Comparison of ENCODE assay signal across 1 cellular context in the genomic region with DNA sequence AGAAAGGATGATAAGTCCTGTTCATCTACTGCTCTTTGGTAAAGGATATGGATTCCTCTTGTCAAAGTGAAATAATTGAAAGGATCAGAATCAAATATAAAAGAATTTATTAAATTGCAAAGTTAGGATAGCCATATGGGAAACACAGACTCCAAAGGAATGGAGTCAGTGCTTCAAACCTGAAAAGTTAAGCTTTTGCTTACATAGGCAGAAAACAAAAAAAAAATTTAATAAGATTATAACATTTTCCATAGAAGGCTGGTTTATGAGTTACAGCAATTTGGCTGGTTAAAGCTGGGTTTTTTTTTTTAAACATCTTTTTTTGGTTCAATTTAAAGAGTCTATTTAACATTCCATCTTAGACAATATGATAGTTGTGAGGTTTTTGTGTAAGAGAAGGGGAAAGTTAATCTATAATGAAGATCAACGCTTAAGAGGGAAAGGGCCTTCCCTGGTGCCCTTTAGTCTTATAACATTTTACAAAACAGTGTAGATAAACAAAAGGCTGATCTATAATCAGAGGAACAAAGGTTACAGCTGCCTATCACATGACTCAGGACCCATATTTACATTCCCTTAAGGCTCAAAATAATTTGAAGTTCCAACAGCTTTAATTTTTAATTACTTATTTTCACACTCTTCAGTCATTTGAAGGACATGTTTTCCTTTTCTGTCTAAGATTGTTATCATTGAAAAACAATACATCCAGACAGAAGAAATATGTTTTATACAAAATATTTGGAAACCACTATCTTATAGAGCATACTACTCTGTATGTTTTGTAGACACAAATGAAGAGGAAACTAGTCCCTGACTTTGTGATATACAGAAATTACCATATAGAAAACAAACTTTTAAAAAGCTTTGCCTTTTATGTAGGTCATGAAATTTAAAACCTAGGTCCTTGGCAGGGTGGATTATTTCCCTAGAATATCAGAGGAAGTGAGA.
TF ChIP-seq lines count a peak whose summit lies in the region.

No MANE protein-coding gene starts in this region.

TF ChIP-seq in HepG2, 621 proteins besides CTCF, POLR2A, EP300 and RAD21 (continued from another document and continues in another):
- TF ChIP-seq, protein P1, sequence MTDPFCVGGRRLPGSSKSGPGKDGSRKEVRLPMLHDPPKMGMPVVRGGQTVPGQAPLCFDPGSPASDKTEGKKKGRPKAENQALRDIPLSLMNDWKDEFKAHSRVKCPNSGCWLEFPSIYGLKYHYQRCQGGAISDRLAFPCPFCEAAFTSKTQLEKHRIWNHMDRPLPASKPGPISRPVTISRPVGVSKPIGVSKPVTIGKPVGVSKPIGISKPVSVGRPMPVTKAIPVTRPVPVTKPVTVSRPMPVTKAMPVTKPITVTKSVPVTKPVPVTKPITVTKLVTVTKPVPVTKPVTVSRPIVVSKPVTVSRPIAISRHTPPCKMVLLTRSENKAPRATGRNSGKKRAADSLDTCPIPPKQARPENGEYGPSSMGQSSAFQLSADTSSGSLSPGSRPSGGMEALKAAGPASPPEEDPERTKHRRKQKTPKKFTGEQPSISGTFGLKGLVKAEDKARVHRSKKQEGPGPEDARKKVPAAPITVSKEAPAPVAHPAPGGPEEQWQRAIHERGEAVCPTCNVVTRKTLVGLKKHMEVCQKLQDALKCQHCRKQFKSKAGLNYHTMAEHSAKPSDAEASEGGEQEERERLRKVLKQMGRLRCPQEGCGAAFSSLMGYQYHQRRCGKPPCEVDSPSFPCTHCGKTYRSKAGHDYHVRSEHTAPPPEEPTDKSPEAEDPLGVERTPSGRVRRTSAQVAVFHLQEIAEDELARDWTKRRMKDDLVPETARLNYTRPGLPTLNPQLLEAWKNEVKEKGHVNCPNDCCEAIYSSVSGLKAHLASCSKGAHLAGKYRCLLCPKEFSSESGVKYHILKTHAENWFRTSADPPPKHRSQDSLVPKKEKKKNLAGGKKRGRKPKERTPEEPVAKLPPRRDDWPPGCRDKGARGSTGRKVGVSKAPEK (CRISPR knock-in tag; IDR thresholded peaks at IDR 0.05; ENCODE audit: borderline replicate concordance), result no peak
- TF ChIP-seq YEATS2 (CRISPR knock-in tag; IDR thresholded peaks at IDR 0.05; ENCODE audit: borderline replicate concordance) (no peak), ZMYM4 (CRISPR knock-in tag; IDR thresholded peaks at IDR 0.05) (peak; percentile 52; the same call in 1 of the 2 replicates), NFKBIZ (CRISPR knock-in tag; IDR thresholded peaks at IDR 0.05) (no peak), ZBTB4 (CRISPR knock-in tag; IDR thresholded peaks at IDR 0.05; ENCODE audit: borderline replicate concordance) (no peak), ZNF256 (CRISPR knock-in tag; conservative IDR thresholded peaks at IDR 0.05) (no peak), CEBPG (CRISPR knock-in tag; IDR thresholded peaks at IDR 0.05) (peak; percentile 41; the same call in 1 of the 2 replicates), ZKSCAN5 (CRISPR knock-in tag; IDR thresholded peaks at IDR 0.05) (no peak), ZNF747 (CRISPR knock-in tag; IDR thresholded peaks at IDR 0.05; ENCODE audit: borderline replicate concordance) (no peak), ZNF891 (CRISPR knock-in tag; IDR thresholded peaks at IDR 0.05) (no peak), YY1 (IDR thresholded peaks at IDR 0.05; ENCODE audit: insufficient read depth, insufficient replicate concordance, low read depth, low read length) (no peak), PPARG (CRISPR knock-in tag; conservative IDR thresholded peaks at IDR 0.05) (peak; percentile 97), DMAP1 (CRISPR knock-in tag; IDR thresholded peaks at IDR 0.05) (no peak), POGZ (CRISPR knock-in tag; IDR thresholded peaks at IDR 0.05) (peak; percentile 65), AGO2 (optimal IDR thresholded peaks at IDR 0.05; ENCODE audit: low read depth, low read length) (no peak), USF2 (IDR thresholded peaks at IDR 0.05; ENCODE audit: low read depth, low read length) (peak; percentile 30; the same call in 1 of the 2 replicates), USF2 (CRISPR knock-in tag; IDR thresholded peaks at IDR 0.05; ENCODE audit: borderline replicate concordance) (peak; percentile 73; the same call in 1 of the 2 replicates), ZNF709 (CRISPR knock-in tag; IDR thresholded peaks at IDR 0.05) (no peak), ARNTL (CRISPR knock-in tag; IDR thresholded peaks at IDR 0.05) (no peak), HNRNPUL1 (IDR thresholded peaks at IDR 0.05; ENCODE audit: low read depth, low read length) (peak; percentile 73), ADNP (CRISPR knock-in tag; IDR thresholded peaks at IDR 0.05) (no peak), SUZ12 (IDR thresholded peaks at IDR 0.05; ENCODE audit: low read depth, low read length) (no peak), ZMAT5 (CRISPR knock-in tag; IDR thresholded peaks at IDR 0.05; ENCODE audit: borderline replicate concordance, low read depth) (no peak), ZNF280B (CRISPR knock-in tag; IDR thresholded peaks at IDR 0.05; ENCODE audit: borderline replicate concordance) (no peak), ATF7-NPFF (CRISPR knock-in tag; IDR thresholded peaks at IDR 0.05; ENCODE audit: low read depth) (no peak), MBD4 (IDR thresholded peaks at IDR 0.05; ENCODE audit: borderline replicate concordance, low read length) (peak; percentile 29; the same call in 1 of the 2 replicates), MYC (CRISPR knock-in tag; IDR thresholded peaks at IDR 0.05; ENCODE audit: borderline replicate concordance) (no peak), ONECUT2 (CRISPR knock-in tag; IDR thresholded peaks at IDR 0.05) (peak; percentile 63; the same call in 1 of the 2 replicates), JUN (CRISPR knock-in tag; IDR thresholded peaks at IDR 0.05) (0 out of 2 replicates have a peak, but pooled peaks have one; percentile 45), SOX5 (CRISPR knock-in tag; IDR thresholded peaks at IDR 0.05; ENCODE audit: borderline replicate concordance) (peak; percentile 95), ZNF766 (CRISPR knock-in tag; IDR thresholded peaks at IDR 0.05; ENCODE audit: borderline replicate concordance) (no peak), TBX3 (IDR thresholded peaks at IDR 0.05; ENCODE audit: borderline replicate concordance) (peak; percentile 90), ZNF644 (CRISPR knock-in tag; IDR thresholded peaks at IDR 0.05; ENCODE audit: low read depth) (0 out of 2 replicates have a peak, but pooled peaks have one; percentile 31), HOXA5 (CRISPR knock-in tag; IDR thresholded peaks at IDR 0.05) (no peak)
- TF ChIP-seq, protein P2, sequence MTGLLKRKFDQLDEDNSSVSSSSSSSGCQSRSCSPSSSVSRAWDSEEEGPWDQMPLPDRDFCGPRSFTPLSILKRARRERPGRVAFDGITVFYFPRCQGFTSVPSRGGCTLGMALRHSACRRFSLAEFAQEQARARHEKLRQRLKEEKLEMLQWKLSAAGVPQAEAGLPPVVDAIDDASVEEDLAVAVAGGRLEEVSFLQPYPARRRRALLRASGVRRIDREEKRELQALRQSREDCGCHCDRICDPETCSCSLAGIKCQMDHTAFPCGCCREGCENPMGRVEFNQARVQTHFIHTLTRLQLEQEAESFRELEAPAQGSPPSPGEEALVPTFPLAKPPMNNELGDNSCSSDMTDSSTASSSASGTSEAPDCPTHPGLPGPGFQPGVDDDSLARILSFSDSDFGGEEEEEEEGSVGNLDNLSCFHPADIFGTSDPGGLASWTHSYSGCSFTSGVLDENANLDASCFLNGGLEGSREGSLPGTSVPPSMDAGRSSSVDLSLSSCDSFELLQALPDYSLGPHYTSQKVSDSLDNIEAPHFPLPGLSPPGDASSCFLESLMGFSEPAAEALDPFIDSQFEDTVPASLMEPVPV (CRISPR knock-in tag; IDR thresholded peaks at IDR 0.05), result no peak
- TF ChIP-seq, protein P3, sequence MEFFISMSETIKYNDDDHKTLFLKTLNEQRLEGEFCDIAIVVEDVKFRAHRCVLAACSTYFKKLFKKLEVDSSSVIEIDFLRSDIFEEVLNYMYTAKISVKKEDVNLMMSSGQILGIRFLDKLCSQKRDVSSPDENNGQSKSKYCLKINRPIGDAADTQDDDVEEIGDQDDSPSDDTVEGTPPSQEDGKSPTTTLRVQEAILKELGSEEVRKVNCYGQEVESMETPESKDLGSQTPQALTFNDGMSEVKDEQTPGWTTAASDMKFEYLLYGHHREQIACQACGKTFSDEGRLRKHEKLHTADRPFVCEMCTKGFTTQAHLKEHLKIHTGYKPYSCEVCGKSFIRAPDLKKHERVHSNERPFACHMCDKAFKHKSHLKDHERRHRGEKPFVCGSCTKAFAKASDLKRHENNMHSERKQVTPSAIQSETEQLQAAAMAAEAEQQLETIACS (CRISPR knock-in tag; IDR thresholded peaks at IDR 0.05), result no peak
- TF ChIP-seq, protein P4, sequence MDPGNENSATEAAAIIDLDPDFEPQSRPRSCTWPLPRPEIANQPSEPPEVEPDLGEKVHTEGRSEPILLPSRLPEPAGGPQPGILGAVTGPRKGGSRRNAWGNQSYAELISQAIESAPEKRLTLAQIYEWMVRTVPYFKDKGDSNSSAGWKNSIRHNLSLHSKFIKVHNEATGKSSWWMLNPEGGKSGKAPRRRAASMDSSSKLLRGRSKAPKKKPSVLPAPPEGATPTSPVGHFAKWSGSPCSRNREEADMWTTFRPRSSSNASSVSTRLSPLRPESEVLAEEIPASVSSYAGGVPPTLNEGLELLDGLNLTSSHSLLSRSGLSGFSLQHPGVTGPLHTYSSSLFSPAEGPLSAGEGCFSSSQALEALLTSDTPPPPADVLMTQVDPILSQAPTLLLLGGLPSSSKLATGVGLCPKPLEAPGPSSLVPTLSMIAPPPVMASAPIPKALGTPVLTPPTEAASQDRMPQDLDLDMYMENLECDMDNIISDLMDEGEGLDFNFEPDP (CRISPR knock-in tag; conservative IDR thresholded peaks at IDR 0.05), result no peak
- TF ChIP-seq, protein P5, sequence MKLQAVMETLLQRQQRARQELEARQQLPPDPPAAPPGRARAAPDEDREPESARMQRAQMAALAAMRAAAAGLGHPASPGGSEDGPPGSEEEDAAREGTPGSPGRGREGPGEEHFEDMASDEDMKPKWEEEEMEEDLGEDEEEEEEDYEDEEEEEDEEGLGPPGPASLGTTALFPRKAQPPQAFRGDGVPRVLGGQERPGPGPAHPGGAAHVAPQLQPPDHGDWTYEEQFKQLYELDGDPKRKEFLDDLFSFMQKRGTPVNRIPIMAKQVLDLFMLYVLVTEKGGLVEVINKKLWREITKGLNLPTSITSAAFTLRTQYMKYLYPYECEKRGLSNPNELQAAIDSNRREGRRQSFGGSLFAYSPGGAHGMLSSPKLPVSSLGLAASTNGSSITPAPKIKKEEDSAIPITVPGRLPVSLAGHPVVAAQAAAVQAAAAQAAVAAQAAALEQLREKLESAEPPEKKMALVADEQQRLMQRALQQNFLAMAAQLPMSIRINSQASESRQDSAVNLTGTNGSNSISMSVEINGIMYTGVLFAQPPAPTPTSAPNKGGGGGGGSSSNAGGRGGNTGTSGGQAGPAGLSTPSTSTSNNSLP (IDR thresholded peaks at IDR 0.05; ENCODE audit: low read depth, low read length), result peak; percentile 87; the same call in 1 of the 2 replicates
